Comparison of ENCODE assay signal across 9 cellular contexts in genomic region chr15:59437473-59437776, GRCh38. TPM values are rescaled to one million over a fixed set of nuclear protein-coding genes. Genes with fewer than 3 reads are reported as not detected.
DNase-seq lines count a peak whose midpoint lies in the region; ATAC-seq, FAIRE-seq and TF ChIP-seq lines count a peak whose summit lies in the region.
"Had no signal": no experiment of that assay in that cellular context is flagged by ENCODE, and none has a peak within 500 bp of the region (broad histone marks: within the 10 kb centered on the region; RNA-seq: fewer than 3 reads in every experiment).

No MANE protein-coding gene starts in this region.

- H3K4me1 Mint-ChIP-seq in CD8-positive, alpha-beta T cell (ENCODE audit: low read depth): peaks cover 23% of the 10 kb centered on the region

- H2AK5ac ChIP-seq in neuronal stem cell (ENCODE audit: low read depth, low read length): peak overlapping the region; percentile 58

- H4K20me1 ChIP-seq in Loucy (ENCODE audit: insufficient read depth, low read length, poor library complexity, severe bottlenecking): no peaks in the 10 kb centered on the region

- TF ChIP-seq CTCF in CD8-positive, alpha-beta T cell (IDR thresholded peaks at IDR 0.05): no peak
- TF ChIP-seq CTCF in Loucy (conservative IDR thresholded peaks at IDR 0.05; ENCODE audit: low read length): no peak

- H4K8ac ChIP-seq in neuronal stem cell (ENCODE audit: low read depth, low read length): no peak overlapping the region

- FAIRE-seq in GM12891 (lab: Jason Lieb, UNC): no peak

- peaks cover 36% of the 10 kb centered on the region for H3K27me3 Mint-ChIP-seq in CD8-positive, alpha-beta T cell (ENCODE audit: low read depth)

- no peaks in the 10 kb centered on the region for H3K36me3 Mint-ChIP-seq in CD8-positive, alpha-beta T cell

- peaks cover 3% of the 10 kb centered on the region for H3K27me3 ChIP-seq in CD8-positive, alpha-beta T cell (ENCODE audit: insufficient read depth, low read length)
- H3K27me3 ChIP-seq in Loucy (ENCODE audit: insufficient read depth, low read length, poor library complexity, severe bottlenecking): peaks cover 10% of the 10 kb centered on the region
- H3K27me3 ChIP-seq in duodenal mucosa (ENCODE audit: control insufficient read depth in 1 of 2, insufficient read depth in 2 of 2, low read length in 2 of 2): peaks cover 0 to 14% of the 10 kb centered on the region in 2 donors
- peaks cover 2 to 41% (median 35%) of the 10 kb centered on the region in 3 experiments for H3K27me3 ChIP-seq in neuronal stem cell (ENCODE audit: control insufficient read depth in 3 of 3, insufficient read depth in 3 of 3, low read depth in 1 of 3, low read length in 3 of 3)

- no peaks in the 10 kb centered on the region for H3K79me1 ChIP-seq in neuronal stem cell (ENCODE audit: low read depth, low read length)

- no peak overlapping the region for H2AFZ ChIP-seq in Loucy (ENCODE audit: low read length)
- H2AFZ ChIP-seq in neuronal stem cell (ENCODE audit: low read length): peak overlapping the region; percentile 76

- peaks cover 14% of the 10 kb centered on the region for H3K4me1 ChIP-seq in CD8-positive, alpha-beta T cell (ENCODE audit: insufficient read depth, low read length)
- H3K4me1 ChIP-seq in Loucy (ENCODE audit: insufficient read depth, low read length, poor library complexity, severe bottlenecking) (peaks cover 3% of the 10 kb centered on the region), duodenal mucosa (ENCODE audit: control insufficient read depth in 1 of 2, insufficient read depth in 2 of 2, low read length in 2 of 2) (peaks cover 28 to 29% of the 10 kb centered on the region in 2 donors), neuronal stem cell (ENCODE audit: control insufficient read depth in 2 of 2, insufficient read depth in 1 of 2, low read depth in 1 of 2, low read length in 2 of 2) (peaks cover 8 to 11% of the 10 kb centered on the region in 2 donors)

- no peak overlapping the region for H2BK15ac ChIP-seq in neuronal stem cell (ENCODE audit: low read length)

- no peak overlapping the region for H3K27ac Mint-ChIP-seq in CD8-positive, alpha-beta T cell

- no peak overlapping the region for H3K14ac ChIP-seq in neuronal stem cell (ENCODE audit: low read length)

- TF ChIP-seq POLR2A in GM12891 (IDR thresholded peaks at IDR 0.05; ENCODE audit: low read depth, low read length): no peak

- no peak overlapping the region for H3K23ac ChIP-seq in neuronal stem cell (ENCODE audit: low read depth, low read length, poor library complexity)

- peak overlapping the region; percentile 86 for H3K4me3 Mint-ChIP-seq in CD8-positive, alpha-beta T cell

- no CpG with 5 or more reads among the region's 15 CpGs for WGBS in neuronal stem cell (ENCODE audit: extremely low coverage in 2 of 2, insufficient read length in 2 of 2, insufficient replicate concordance in 1 of 2), 2 donors

- POLR2A ChIA-PET in CD8-positive, alpha-beta T cell (lab: Charles Lee): no interaction called here

- H3K27ac ChIP-seq in CD8-positive, alpha-beta T cell (ENCODE audit: low read depth, low read length): no peak overlapping the region
- no peak overlapping the region for H3K27ac ChIP-seq in duodenal mucosa (ENCODE audit: low read depth, low read length)
- H3K27ac ChIP-seq in neuronal stem cell (replicated peaks; ENCODE audit: low read length): no peak overlapping the region
- H3K27ac ChIP-seq: epithelial cell of prostate had no signal

- H3K9ac ChIP-seq in Loucy (ENCODE audit: low read depth, low read length, poor library complexity, severe bottlenecking) (no peak overlapping the region), duodenal mucosa (ENCODE audit: low read depth in 1 of 2, low read length in 2 of 2) (peak overlapping the region in 1 of 2 donors; percentile 2), neuronal stem cell (ENCODE audit: low read depth, low read length, poor library complexity) (no peak overlapping the region)

- H3K9me3 ChIP-seq in CD8-positive, alpha-beta T cell (ENCODE audit: low read length): no peaks in the 10 kb centered on the region
- H3K9me3 ChIP-seq in Loucy (ENCODE audit: insufficient read depth, low read depth, low read length) (no peaks in the 10 kb centered on the region), duodenal mucosa (ENCODE audit: control insufficient read depth in 1 of 2, low read length in 2 of 2) (no peaks in the 10 kb centered on the region), neuronal stem cell (replicated peaks in 1 of 2; ENCODE audit: control insufficient read depth in 2 of 2, insufficient read depth in 1 of 2, low read depth in 1 of 2, low read length in 2 of 2) (no peaks in the 10 kb centered on the region)

- intact Hi-C loops in CD8-positive, alpha-beta T cell (cut with DNase I, micrococcal nuclease): no loop called here

- no peaks in the 10 kb centered on the region for H3K9me3 Mint-ChIP-seq in CD8-positive, alpha-beta T cell

- no peaks in the 10 kb centered on the region for H3K9me2 ChIP-seq in Loucy (replicated peaks; ENCODE audit: low read depth, low read length)

- H2BK12ac ChIP-seq in neuronal stem cell (ENCODE audit: low read length): no peak overlapping the region

- H3K79me2 ChIP-seq in Loucy (ENCODE audit: insufficient read depth, low read length): no peaks in the 10 kb centered on the region

- no peak for DNase-seq in CD8-positive, alpha-beta T cell
- no peak for DNase-seq in neuronal stem cell (ENCODE audit: low spot score)
- no peak for DNase-seq in hepatic stellate cell (ENCODE audit: low spot score)
- DNase-seq in NCI-H226: no peak
- DNase-seq in GM12891 (ENCODE audit: insufficient read length, low spot score): no peak

- H2BK5ac ChIP-seq in neuronal stem cell (ENCODE audit: low read length): no peak overlapping the region

- H3K4me3 ChIP-seq in CD8-positive, alpha-beta T cell (ENCODE audit: low read depth, low read length): peak overlapping the region; percentile 65
- H3K4me3 ChIP-seq in Loucy (ENCODE audit: low read length, poor library complexity, severe bottlenecking) (peak overlapping the region; percentile 70), duodenal mucosa (ENCODE audit: low read depth in 1 of 2, low read length in 2 of 2) (peak overlapping the region; percentile 57 to 66), neuronal stem cell (ENCODE audit: low read length in 2 of 2) (peak overlapping the region; percentile 52 to 74)

- H2BK120ac ChIP-seq in neuronal stem cell (ENCODE audit: low read depth, low read length): no peak overlapping the region

- H3K36me3 ChIP-seq in CD8-positive, alpha-beta T cell (ENCODE audit: insufficient read depth, low read length): no peaks in the 10 kb centered on the region
- H3K36me3 ChIP-seq in Loucy (ENCODE audit: insufficient read depth, low read length): no peaks in the 10 kb centered on the region
- no peaks in the 10 kb centered on the region for H3K36me3 ChIP-seq in duodenal mucosa (ENCODE audit: control insufficient read depth in 1 of 2, insufficient read depth in 2 of 2, low read length in 2 of 2)
- no peaks in the 10 kb centered on the region for H3K36me3 ChIP-seq in neuronal stem cell (replicated peaks in 1 of 2; ENCODE audit: control insufficient read depth in 2 of 2, insufficient read depth in 2 of 2, low read length in 2 of 2)

- CTCF ChIA-PET in CD8-positive, alpha-beta T cell (lab: Charles Lee): no interaction called here

- no peak overlapping the region for H4K91ac ChIP-seq in neuronal stem cell (ENCODE audit: low read depth, low read length, poor library complexity)

- H3K18ac ChIP-seq in neuronal stem cell (ENCODE audit: low read length): peak overlapping the region; percentile 24

- no peaks in the 10 kb centered on the region for H3F3A ChIP-seq in Loucy (ENCODE audit: low read depth)

- ATAC-seq in CD8-positive, alpha-beta T cell: no peak
- ATAC-seq in GM19397 (IDR thresholded peaks at IDR 0.05; ENCODE audit: unreplicated experiment): no peak

- H3K4me2 ChIP-seq in Loucy (ENCODE audit: low read depth, low read length, poor library complexity, severe bottlenecking): peak overlapping the region; percentile 83
- peak overlapping the region; percentile 95 for H3K4me2 ChIP-seq in neuronal stem cell (ENCODE audit: insufficient read depth, low read length, poor library complexity, severe bottlenecking)

- no peak overlapping the region for H3K4ac ChIP-seq in neuronal stem cell (ENCODE audit: low read length)

TF ChIP-seq in GM12891, 5 proteins besides CTCF, POLR2A, EP300 and RAD21:
- TF ChIP-seq POLR2AphosphoS5 (IDR thresholded peaks at IDR 0.05; ENCODE audit: low read depth, low read length) (no peak), POU2F2 (IDR thresholded peaks at IDR 0.05; ENCODE audit: low read depth, low read length) (no peak), SPI1 (IDR thresholded peaks at IDR 0.05; ENCODE audit: low read depth, low read length) (no peak), TAF1 (IDR thresholded peaks at IDR 0.05; ENCODE audit: low read depth, low read length) (no peak)

RNA-seq across cellular contexts. Expression of gene FAM81A, which starts 0.6 kb away (rescaled TPM):
- total RNA-seq in CD8-positive, alpha-beta T cell: not detected
- 1.0 TPM for polyA plus RNA-seq in neuronal stem cell (2013, experiment 1 of 2)
- 1.6 TPM for polyA plus RNA-seq in neuronal stem cell (2013, experiment 2 of 2)
- polyA plus RNA-seq in GM12891 (2012; ENCODE audit: low read depth, missing spikeins): 13.4 TPM
